In genomic region chr5:78548216-78548615, GRCh38 we compare ENCODE assay signal across 11 cellular contexts.
DNase-seq lines count a peak whose midpoint lies in the region; ATAC-seq, FAIRE-seq and TF ChIP-seq lines count a peak whose summit lies in the region.
"Had no signal": no experiment of that assay in that cellular context is flagged by ENCODE, and none has a peak within 500 bp of the region (broad histone marks: within the 10 kb centered on the region; RNA-seq: fewer than 3 reads in every experiment).

No MANE protein-coding gene starts in this region.

- no peak overlapping the region for H2BK120ac ChIP-seq in H9 (ENCODE audit: low read depth, low read length, poor library complexity, severe bottlenecking)

- WGBS in H9 (ENCODE audit: extremely low coverage, insufficient read length, low lambda C conversion rate) = no CpG with 5 or more reads among the region's 6 CpGs

- no peak overlapping the region for H4K8ac ChIP-seq in H9 (replicated peaks; ENCODE audit: insufficient read length, low read depth, low read length)

- no peak overlapping the region for H2AFZ ChIP-seq in H9 (ENCODE audit: low read length)

- no peak overlapping the region for H2BK20ac ChIP-seq in H9 (ENCODE audit: low read depth, low read length, poor library complexity, severe bottlenecking)

- no peak overlapping the region for H3T11ph ChIP-seq in H9 (ENCODE audit: low read length)

- no peak overlapping the region for H2BK15ac ChIP-seq in H9 (ENCODE audit: low read depth, low read length)

- peaks cover 5 to 8% of the 10 kb centered on the region in 2 experiments; a peak in 4 of 5 replicates for H3K9me3 Mint-ChIP-seq in H9
- H3K9me3 Mint-ChIP-seq: activated T-cell treated with anti-CD3 and anti-CD28 coated beads, Interleukin-2, amount 50 U/mL, for 24 hours had no signal

- no peak for FAIRE-seq in RCC 7860 (lab: Jason Lieb, UNC)

- DNase-seq in H9 (no peak), colonic mucosa (no peak), lower lobe of right lung (no peak), epidermal melanocyte (ENCODE audit: insufficient read length, low spot score) (no peak), RCC 7860 (ENCODE audit: low spot score) (no peak)
- DNase-seq: activated T-cell treated with anti-CD3 and anti-CD28 coated beads, Interleukin-2, amount 50 U/mL, for 24 hours; NCI-H2029 treated with DMSO at 0.1 percent for 48 hours had no signal

- peaks cover 40 to 46% of the 10 kb centered on the region in 2 experiments for H3K4me1 Mint-ChIP-seq in H9

- no peaks in the 10 kb centered on the region for H4K20me1 ChIP-seq in H9 (ENCODE audit: control insufficient read depth, insufficient read depth, insufficient read length)

- H3K56ac ChIP-seq in H9 (ENCODE audit: insufficient read length, low read depth, low read length) = no peak overlapping the region

- TF ChIP-seq CTCF in H9 (conservative IDR thresholded peaks at IDR 0.05) (no peak), colonic mucosa (IDR thresholded peaks at IDR 0.05) (no peak), lower lobe of right lung (IDR thresholded peaks at IDR 0.05) (no peak)

- H3K23ac ChIP-seq in H9 (ENCODE audit: insufficient read length, low read depth, low read length) = no peak overlapping the region

- H4K91ac ChIP-seq in H9 (ENCODE audit: insufficient read length, low read depth, low read length) = no peak overlapping the region

- H2AK5ac ChIP-seq in H9 (ENCODE audit: insufficient read length, low read length) = no peak overlapping the region

- H3K9ac ChIP-seq in H9 (ENCODE audit: extremely low read depth, insufficient read length, low read length) (no peak overlapping the region), colonic mucosa (ENCODE audit: low read depth in 2 of 2, low read length in 2 of 2) (no peak overlapping the region), stomach smooth muscle (ENCODE audit: low read length in 2 of 2) (peak overlapping the region in 1 of 2 donors; percentile 21)

- H3K36me3 Mint-ChIP-seq in H9 (ENCODE audit: insufficient read depth in 1 of 3, low read depth in 3 of 3) = peaks cover 20 to 41% (median 36%) of the 10 kb centered on the region in 3 experiments

- no peak overlapping the region for H2BK12ac ChIP-seq in H9 (ENCODE audit: insufficient read length, low read depth, low read length)

- H3K4me3 Mint-ChIP-seq in H9 = no peak overlapping the region
- H3K4me3 Mint-ChIP-seq: activated T-cell treated with anti-CD3 and anti-CD28 coated beads, Interleukin-2, amount 50 U/mL, for 24 hours had no signal

- no peak overlapping the region for H2BK5ac ChIP-seq in H9 (ENCODE audit: insufficient read length, low read length)

- no peaks in the 10 kb centered on the region for H3K23me2 ChIP-seq in H9 (ENCODE audit: insufficient read length, low read depth, low read length, poor library complexity, severe bottlenecking)

- no peaks in the 10 kb centered on the region for H3K36me3 ChIP-seq in colonic mucosa
- no peaks in the 10 kb centered on the region for H3K36me3 ChIP-seq in lower lobe of right lung
- H3K36me3 ChIP-seq in stomach smooth muscle (ENCODE audit: control insufficient read depth in 2 of 2, insufficient read depth in 2 of 2, low read length in 2 of 2) = no peaks in the 10 kb centered on the region

- intact Hi-C loops in colonic mucosa (cut with DNase I) (no loop called here), lower lobe of right lung (cut with DNase I) (no loop called here)

- H3K79me1 ChIP-seq in H9 (ENCODE audit: insufficient read depth, low read depth, low read length, poor library complexity, severe bottlenecking) = no peaks in the 10 kb centered on the region

- peak in 1 of 2 donors; percentile 6 for ATAC-seq in lower lobe of right lung
- no peak for ATAC-seq in GM21737 (IDR thresholded peaks at IDR 0.05; ENCODE audit: unreplicated experiment)
- no peak for ATAC-seq in GM18511 (IDR thresholded peaks at IDR 0.05; ENCODE audit: unreplicated experiment)

- H3K27ac Mint-ChIP-seq in H9 = peak overlapping the region; percentile 37 to 83 (median 44); a peak in 3 of 7 replicates
- H3K27ac Mint-ChIP-seq: activated T-cell treated with anti-CD3 and anti-CD28 coated beads, Interleukin-2, amount 50 U/mL, for 24 hours had no signal

- H3K4me1 ChIP-seq in H9 (ENCODE audit: insufficient read depth, low read length) (peaks cover 6% of the 10 kb centered on the region), colonic mucosa (no peaks in the 10 kb centered on the region), lower lobe of right lung (peaks cover 23% of the 10 kb centered on the region), stomach smooth muscle (ENCODE audit: control insufficient read depth, insufficient read depth, low read length) (peaks cover 57% of the 10 kb centered on the region)

- no peak overlapping the region for H4K5ac ChIP-seq in H9 (ENCODE audit: insufficient read length, low read depth, low read length)

- H3K27me3 Mint-ChIP-seq in H9 (ENCODE audit: low read depth) = no peaks in the 10 kb centered on the region

- H3K4me3 ChIP-seq in colonic mucosa = no peak overlapping the region
- H3K4me3 ChIP-seq in lower lobe of right lung = no peak overlapping the region
- H3K4me3 ChIP-seq in stomach smooth muscle (ENCODE audit: low read length in 2 of 2) = peak overlapping the region in 1 of 2 donors; percentile 29

- H3K14ac ChIP-seq in H9 (ENCODE audit: insufficient read depth, low read length) = no peak overlapping the region

- H3K27ac ChIP-seq in H9 (ENCODE audit: insufficient read length, low read depth, low read length) (no peak overlapping the region), colonic mucosa (peak overlapping the region; percentile 29), lower lobe of right lung (peak overlapping the region; percentile 34), stomach smooth muscle (ENCODE audit: low read length) (peak overlapping the region; percentile 88)
- H3K27ac ChIP-seq: epithelial cell of prostate had no signal

- H3K9me3 ChIP-seq in H9 (ENCODE audit: control insufficient read depth, low read depth, low read length) (no peaks in the 10 kb centered on the region), colonic mucosa (no peaks in the 10 kb centered on the region), lower lobe of right lung (no peaks in the 10 kb centered on the region), stomach smooth muscle (ENCODE audit: control insufficient read depth in 2 of 2, low read length in 2 of 2) (no peaks in the 10 kb centered on the region)

- H3K27me3 ChIP-seq in H9 (ENCODE audit: insufficient read depth, low read length) (no peaks in the 10 kb centered on the region), colonic mucosa (no peaks in the 10 kb centered on the region), lower lobe of right lung (ENCODE audit: low read depth) (no peaks in the 10 kb centered on the region), stomach smooth muscle (ENCODE audit: control insufficient read depth in 1 of 2, insufficient read depth in 2 of 2, low read length in 2 of 2) (no peaks in the 10 kb centered on the region)

- no peak overlapping the region for H3K4me2 ChIP-seq in H9 (ENCODE audit: insufficient read depth, insufficient read length, low read length)

- H3K4ac ChIP-seq in H9 (ENCODE audit: low read depth, low read length) = no peak overlapping the region

- no peaks in the 10 kb centered on the region; the same call in 1 of the 2 replicates for H3K79me2 ChIP-seq in H9 (ENCODE audit: insufficient read depth, low read length)

- H3K18ac ChIP-seq in H9 (ENCODE audit: insufficient read length, low read depth, low read length) = no peak overlapping the region
